1 cellular context compared by ENCODE assay signal in genomic region chr4:6200011-6200921, GRCh38.
TF ChIP-seq lines count a peak whose summit lies in the region.

Gene JAKMIP1, minus strand, starts transcription at chr4:6200549. Its CDS starts 87,699 bp downstream, at chr4:6112850.

TF ChIP-seq in WTC11, 78 proteins besides CTCF, POLR2A, EP300 and RAD21 (continued from another document):
- TF ChIP-seq USF2 (CRISPR knock-in tag; IDR thresholded peaks at IDR 0.05), result peak; percentile 20; the same call in 1 of the 2 replicates
- TF ChIP-seq RORB (CRISPR knock-in tag; IDR thresholded peaks at IDR 0.05), result no peak
